ENCODE assay signal across 2 cellular contexts in the genomic region with DNA sequence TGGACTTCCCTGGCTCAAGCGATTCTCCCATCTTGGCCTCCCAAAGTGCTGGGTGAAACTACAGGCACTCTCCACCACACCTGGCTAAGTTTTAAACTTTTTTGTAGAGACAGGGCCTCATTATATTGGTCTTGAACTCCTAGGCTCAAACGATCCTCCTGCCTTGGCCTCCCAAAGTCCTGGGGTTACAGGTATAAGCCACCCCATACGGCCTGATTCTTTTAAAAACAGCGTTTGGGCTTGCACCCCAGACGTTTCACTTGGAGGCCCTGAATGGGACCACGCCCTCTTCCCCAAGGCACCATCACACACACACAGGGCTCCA.
TF ChIP-seq lines count a peak whose summit lies in the region.

No MANE protein-coding gene starts in this region.

TF ChIP-seq in IMR-90, 13 proteins besides CTCF, POLR2A, EP300 and RAD21:
- no peak for TF ChIP-seq FOS (IDR thresholded peaks at IDR 0.05; ENCODE audit: low read depth, low read length)
- TF ChIP-seq CHD1 (IDR thresholded peaks at IDR 0.05; ENCODE audit: low read depth, low read length) = no peak
- no peak for TF ChIP-seq NFE2L2 (IDR thresholded peaks at IDR 0.05; ENCODE audit: low read depth, low read length)
- no peak for TF ChIP-seq SMC3 (IDR thresholded peaks at IDR 0.05; ENCODE audit: low read depth, low read length)
- no peak for TF ChIP-seq MAFK (IDR thresholded peaks at IDR 0.05; ENCODE audit: low read depth, low read length)
- no peak for TF ChIP-seq RCOR1 (IDR thresholded peaks at IDR 0.05; ENCODE audit: insufficient replicate concordance, low read length)
- no peak for TF ChIP-seq USF2 (IDR thresholded peaks at IDR 0.05; ENCODE audit: low read depth, low read length)

TF ChIP-seq in K562, 482 proteins besides CTCF, POLR2A, EP300 and RAD21:
- 0 out of 2 replicates have a peak, but pooled peaks have one; percentile 48 for TF ChIP-seq ATF6 (CRISPR knock-in tag; IDR thresholded peaks at IDR 0.05)
- TF ChIP-seq, protein P1, sequence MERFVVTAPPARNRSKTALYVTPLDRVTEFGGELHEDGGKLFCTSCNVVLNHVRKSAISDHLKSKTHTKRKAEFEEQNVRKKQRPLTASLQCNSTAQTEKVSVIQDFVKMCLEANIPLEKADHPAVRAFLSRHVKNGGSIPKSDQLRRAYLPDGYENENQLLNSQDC (CRISPR knock-in tag; IDR thresholded peaks at IDR 0.05) = no peak
